19 cellular contexts compared by ENCODE assay signal in the genomic region with DNA sequence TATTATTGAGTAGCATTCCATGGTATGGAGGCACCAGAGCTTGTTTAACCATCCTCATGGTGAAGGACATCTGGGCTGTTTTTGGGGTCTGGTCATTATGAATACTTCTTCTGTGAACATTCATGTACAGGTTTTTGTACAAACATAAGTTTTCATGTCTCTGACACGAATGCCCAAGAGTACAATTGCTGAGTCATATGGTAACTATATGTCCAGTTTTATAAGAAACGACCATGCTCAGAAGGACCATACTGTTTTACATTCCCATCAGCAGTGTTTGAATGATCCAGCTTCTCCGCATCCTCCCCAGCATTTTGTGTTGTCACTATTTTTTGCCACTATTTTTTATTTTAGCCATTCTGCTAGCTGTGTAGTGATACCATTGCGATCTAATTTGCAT.
"Had no signal": no experiment of that assay in that cellular context is flagged by ENCODE, and none has a peak within 500 bp of the region (broad histone marks: within the 10 kb centered on the region; RNA-seq: fewer than 3 reads in every experiment).

No MANE protein-coding gene starts in this region.

- ATAC-seq: foreskin keratinocyte, gastroesophageal sphincter, heart left ventricle, left cardiac atrium, left lung, left ventricle myocardium superior, lower lobe of right lung, mucosa of descending colon had no signal

- H3K4me2 ChIP-seq: hepatocyte had no signal

- DNase-seq: dermis blood vessel endothelial cell; dorsolateral prefrontal cortex; effector CD4-positive, alpha-beta T cell; effector memory CD4-positive, alpha-beta T cell; foreskin keratinocyte; heart left ventricle; hypothalamus; left cardiac atrium; left lung; left ventricle myocardium superior; lower lobe of right lung; mesenchymal stem cell; mucosa of descending colon; naive B cell had no signal

- H3K27ac ChIP-seq: coronary artery, dorsolateral prefrontal cortex, esophagus muscularis mucosa, foreskin keratinocyte, gastroesophageal sphincter, heart left ventricle, hepatocyte, left lung, lower lobe of right lung had no signal

- H3K27ac Mint-ChIP-seq: mesothelial cell of epicardium had no signal

- H3K27me3 Mint-ChIP-seq: naive B cell had no signal

- H3K4me1 ChIP-seq: esophagus muscularis mucosa, gastroesophageal sphincter, heart left ventricle, left lung, lower lobe of right lung had no signal

- H3K4me3 Mint-ChIP-seq: mesothelial cell of epicardium, naive B cell had no signal

- H2AFZ ChIP-seq: hepatocyte had no signal

- H3K27me3 ChIP-seq: dorsolateral prefrontal cortex, esophagus muscularis mucosa, foreskin keratinocyte, gastroesophageal sphincter, heart left ventricle, hepatocyte, left lung had no signal

- H3K9me3 ChIP-seq: lower lobe of right lung, mucosa of descending colon had no signal

- H3K36me3 ChIP-seq: esophagus muscularis mucosa, gastroesophageal sphincter, heart left ventricle, left lung, lower lobe of right lung had no signal

- H3K4me3 ChIP-seq: coronary artery, dorsolateral prefrontal cortex, esophagus muscularis mucosa, gastroesophageal sphincter, heart left ventricle, hepatocyte, left lung, lower lobe of right lung, mucosa of descending colon had no signal
